Comparison of ENCODE assay signal across 20 cellular contexts in the genomic region with DNA sequence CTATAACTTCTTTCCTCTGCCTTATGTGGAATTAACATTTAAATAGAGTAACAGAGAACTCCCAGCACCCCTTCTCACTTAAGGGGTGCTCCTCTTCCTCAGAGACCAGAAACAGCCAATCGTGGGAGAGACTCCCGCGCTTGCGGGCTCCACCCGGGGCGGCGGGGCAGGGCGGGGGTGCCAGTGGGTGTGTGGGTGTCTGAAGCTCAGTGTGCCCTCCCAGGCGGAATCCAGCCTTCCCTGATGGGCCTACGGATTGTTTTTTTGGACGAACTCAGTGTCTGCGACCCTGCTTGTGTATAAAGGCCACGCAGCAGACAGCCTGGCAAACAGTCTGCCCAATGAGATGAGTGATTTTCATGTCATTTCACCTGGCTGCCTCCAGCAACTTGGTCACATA.
"Had no signal": no experiment of that assay in that cellular context is flagged by ENCODE, and none has a peak within 500 bp of the region (broad histone marks: within the 10 kb centered on the region; RNA-seq: fewer than 3 reads in every experiment).

No MANE protein-coding gene starts in this region.

- H3K4me2 ChIP-seq: hepatocyte had no signal

- H3K4me3 Mint-ChIP-seq: activated B cell treated with CpG ODN at 0.5 μM for 24 hours; activated CD4-positive, alpha-beta T cell treated with anti-CD3 and anti-CD28 coated beads, Interleukin-2, amount 10 ng/mL, durations not matched to agents 24 days and 14 days; activated T-helper 1 cell treated with anti-CD3 and anti-CD28 coated beads, Interleukin-12 subunit alpha, Interleukin-12 subunit beta, Interleukin-2, Interleukin-4 antibody, amounts not matched to agents 30 ng/mL and 10 ng/mL and 1 ng/mL, durations not matched to agents 14 hours and 24 hours and 36 hours; stimulated activated naive CD8-positive, alpha-beta T cell treated with anti-CD3 and anti-CD28 coated beads, Interleukin-15, Interleukin-2, amounts not matched to agents 100 ng/mL and 50 ng/mL, for 24 hours; T-helper 1 cell treated with Interleukin-12 subunit alpha and Interleukin-12 subunit beta and Interleukin-4 antibody, amounts not matched to agents 30 μg/mL and 1 μg/mL, for 36 hours; type B pancreatic cell had no signal

- H3K9me3 Mint-ChIP-seq: activated B cell treated with CpG ODN at 0.5 μM for 24 hours; activated CD4-positive, alpha-beta T cell treated with anti-CD3 and anti-CD28 coated beads, Interleukin-2, amount 10 ng/mL, durations not matched to agents 24 days and 14 days; activated T-helper 1 cell treated with anti-CD3 and anti-CD28 coated beads, Interleukin-12 subunit alpha, Interleukin-12 subunit beta, Interleukin-2, Interleukin-4 antibody, amounts not matched to agents 30 ng/mL and 10 ng/mL and 1 ng/mL, durations not matched to agents 14 hours and 24 hours and 36 hours; nephron; stimulated activated naive CD8-positive, alpha-beta T cell treated with anti-CD3 and anti-CD28 coated beads, Interleukin-15, Interleukin-2, amounts not matched to agents 100 ng/mL and 50 ng/mL, for 24 hours; T-helper 1 cell treated with Interleukin-12 subunit alpha and Interleukin-12 subunit beta and Interleukin-4 antibody, amounts not matched to agents 30 μg/mL and 1 μg/mL, for 36 hours; type B pancreatic cell had no signal

- H2AFZ ChIP-seq: hepatocyte had no signal

- H3K4me3 ChIP-seq: esophagus muscularis mucosa, hepatocyte, skin epidermis, suprapubic skin had no signal

- H3K9me3 ChIP-seq: esophagus muscularis mucosa, suprapubic skin had no signal

- DNase-seq: activated B cell treated with CpG ODN at 0.5 μM for 24 hours; activated CD4-positive, alpha-beta T cell treated with anti-CD3 and anti-CD28 coated beads, Interleukin-2, amount 10 ng/mL, durations not matched to agents 24 days and 14 days; activated CD8-positive, alpha-beta memory T cell treated with anti-CD3 and anti-CD28 coated beads, Interleukin-2, amount 50 U/mL, for 48 hours; activated naive CD4-positive, alpha-beta T cell; kidney glomerular epithelial cell; left ventricle myocardium superior; occipital lobe; stimulated activated CD4-positive, alpha-beta T cell treated with anti-CD3 and anti-CD28 coated beads, Interleukin-15, amount 100 ng/mL, for 24 hours; stimulated activated CD4-positive, alpha-beta T cell treated with anti-CD3 and anti-CD28 coated beads, Interleukin-4, amount 100 ng/mL, for 24 hours had no signal

- H3K27ac ChIP-seq: esophagus muscularis mucosa, hepatocyte, suprapubic skin had no signal

- H3K27me3 ChIP-seq: esophagus muscularis mucosa, hepatocyte, suprapubic skin had no signal

- ATAC-seq: left ventricle myocardium superior, right cardiac atrium had no signal

- H3K27me3 Mint-ChIP-seq: activated B cell treated with CpG ODN at 0.5 μM for 24 hours; activated CD4-positive, alpha-beta T cell treated with anti-CD3 and anti-CD28 coated beads, Interleukin-2, amount 10 ng/mL, durations not matched to agents 24 days and 14 days; progenitor cell of endocrine pancreas; stimulated activated naive CD8-positive, alpha-beta T cell treated with anti-CD3 and anti-CD28 coated beads, Interleukin-15, Interleukin-2, amounts not matched to agents 100 ng/mL and 50 ng/mL, for 24 hours; type B pancreatic cell had no signal

- H3K27ac Mint-ChIP-seq: activated CD4-positive, alpha-beta T cell treated with anti-CD3 and anti-CD28 coated beads, Interleukin-2, amount 10 ng/mL, durations not matched to agents 24 days and 14 days; activated T-helper 1 cell treated with anti-CD3 and anti-CD28 coated beads, Interleukin-12 subunit alpha, Interleukin-12 subunit beta, Interleukin-2, Interleukin-4 antibody, amounts not matched to agents 30 ng/mL and 10 ng/mL and 1 ng/mL, durations not matched to agents 14 hours and 24 hours and 36 hours; nephron; progenitor cell of endocrine pancreas; type B pancreatic cell had no signal
